In the genomic region with DNA sequence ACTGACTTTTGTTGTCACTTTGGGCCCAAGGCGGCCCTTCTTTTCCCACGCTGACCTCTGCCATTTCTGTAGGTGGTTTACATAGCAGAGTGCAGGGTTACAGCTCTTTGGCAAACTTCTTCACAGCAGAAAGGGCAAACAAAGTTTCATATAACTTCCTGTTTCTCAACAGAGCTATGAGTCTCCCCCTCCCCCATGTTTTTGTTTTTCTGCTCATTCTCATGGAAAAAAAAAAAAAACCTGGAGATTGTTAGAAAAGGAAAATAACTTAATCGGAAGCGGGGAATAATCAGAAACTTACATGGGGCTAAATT, we compare ENCODE assay signal across 14 cellular contexts.
A peak's percentile ranks its signal among the peaks of the same experiment; 100 is the strongest.
DNase-seq lines count a peak whose midpoint lies in the region; ATAC-seq and TF ChIP-seq lines count a peak whose summit lies in the region.
"Had no signal": no experiment of that assay in that cellular context is flagged by ENCODE, and none has a peak within 500 bp of the region (broad histone marks: within the 10 kb centered on the region; RNA-seq: fewer than 3 reads in every experiment).

No MANE protein-coding gene starts in this region.

- no peak for TF ChIP-seq POLR2A in uterus (IDR thresholded peaks at IDR 0.05)

- H3K4me1 Mint-ChIP-seq in MCF 10A (ENCODE audit: insufficient read depth, unreplicated experiment): peaks cover 6% of the 10 kb centered on the region
- H3K4me1 Mint-ChIP-seq: activated B cell treated with CpG ODN at 0.5 μM for 24 hours had no signal

- peak; percentile 52 for DNase-seq in MCF 10A (ENCODE audit: unreplicated experiment)
- DNase-seq in mammary epithelial cell: no peak
- peak; percentile 68 for DNase-seq in adipocyte (ENCODE audit: low read depth)
- DNase-seq in left lung: no peak
- peak in 1 of 2 donors; percentile 21 for DNase-seq in uterus
- no peak for DNase-seq in Karpas-422
- no peak for DNase-seq in CD1c-positive myeloid dendritic cell (ENCODE audit: extremely low spot score)
- DNase-seq in activated CD4-positive, alpha-beta T cell treated with anti-CD3 and anti-CD28 coated beads for 48 hours: no peak
- DNase-seq: activated B cell treated with CpG ODN at 0.5 μM for 24 hours; HFFc6; NCI-H446 treated with DMSO at 0.1 percent for 48 hours; Right ventricle myocardium superior; stimulated activated CD4-positive, alpha-beta T cell treated with anti-CD3 and anti-CD28 coated beads, Interleukin-12 subunit alpha, Interleukin-12 subunit beta, amount 100 ng/mL, for 4 hours; upper lobe of right lung had no signal

- H3K27me3 Mint-ChIP-seq in MCF 10A (ENCODE audit: insufficient read depth, unreplicated experiment): no peaks in the 10 kb centered on the region
- H3K27me3 Mint-ChIP-seq: activated B cell treated with CpG ODN at 0.5 μM for 24 hours had no signal

- H3K27me3 ChIP-seq in mammary epithelial cell (ENCODE audit: insufficient read depth, low read length): no peaks in the 10 kb centered on the region
- no peaks in the 10 kb centered on the region for H3K27me3 ChIP-seq in adipocyte (replicated peaks; ENCODE audit: control insufficient read depth, insufficient read depth, low read length)
- no peaks in the 10 kb centered on the region for H3K27me3 ChIP-seq in left lung
- no peaks in the 10 kb centered on the region for H3K27me3 ChIP-seq in uterus
- H3K27me3 ChIP-seq in Karpas-422 (ENCODE audit: low read length): no peaks in the 10 kb centered on the region
- H3K27me3 ChIP-seq: upper lobe of right lung had no signal

- no peaks in the 10 kb centered on the region for H4K20me1 ChIP-seq in mammary epithelial cell (ENCODE audit: insufficient read depth, low read length)
- no peaks in the 10 kb centered on the region for H4K20me1 ChIP-seq in Karpas-422 (ENCODE audit: insufficient read depth, low read depth, low read length)

- in situ Hi-C loops in mammary epithelial cell (cut with MboI; ENCODE audit: low sequenced_read_pairs in 2 of 2): no loop called here

- no peak overlapping the region for H2AFZ ChIP-seq in mammary epithelial cell (ENCODE audit: low read depth, low read length)
- no peak overlapping the region for H2AFZ ChIP-seq in Karpas-422 (ENCODE audit: low read length)

- dilution Hi-C loops in mammary epithelial cell (cut with HindIII; ENCODE audit: low sequenced_read_pairs): no loop called here

- H3K9me3 ChIP-seq in mammary epithelial cell (replicated peaks; ENCODE audit: insufficient read depth, low read length) (no peaks in the 10 kb centered on the region), adipocyte (ENCODE audit: control insufficient read depth, low read length) (no peaks in the 10 kb centered on the region), left lung (no peaks in the 10 kb centered on the region), uterus (no peaks in the 10 kb centered on the region), Karpas-422 (ENCODE audit: low read length) (peaks cover 23% of the 10 kb centered on the region)
- H3K9me3 ChIP-seq: upper lobe of right lung had no signal

- ATAC-seq in left lung: peak; percentile 44
- ATAC-seq: upper lobe of right lung had no signal

- H3K36me3 Mint-ChIP-seq in MCF 10A (ENCODE audit: insufficient read depth, unreplicated experiment): peaks cover 6% of the 10 kb centered on the region

- 81% methylated on average over 4 of the region's 4 CpGs for WGBS in mammary epithelial cell (ENCODE audit: low coverage, missing lambda C conversion rate)

- intact Hi-C loops in MCF 10A (cut with micrococcal nuclease): no loop called here
- intact Hi-C loops in mammary epithelial cell (cut with micrococcal nuclease): no loop called here
- intact Hi-C loops in left lung (cut with DNase I): no loop called here
- intact Hi-C loops in uterus (cut with DNase I; ENCODE audit: low total_unique reads): no loop called here

- BruUV-seq in MCF 10A (replicated peaks; lab: Mats Ljungman, UMichigan) (no TSS peak), mammary epithelial cell (replicated peaks; lab: Mats Ljungman, UMichigan) (no TSS peak)

- H3K36me3 ChIP-seq in mammary epithelial cell (ENCODE audit: insufficient read depth, low read length) (no peaks in the 10 kb centered on the region), adipocyte (ENCODE audit: control insufficient read depth, insufficient read depth, low read length, severe bottlenecking) (no peaks in the 10 kb centered on the region), left lung (no peaks in the 10 kb centered on the region), uterus (no peaks in the 10 kb centered on the region), Karpas-422 (ENCODE audit: insufficient read depth, low read length) (no peaks in the 10 kb centered on the region)
- H3K36me3 ChIP-seq: upper lobe of right lung had no signal

- no peaks in the 10 kb centered on the region for H3K4me1 ChIP-seq in mammary epithelial cell (ENCODE audit: insufficient read depth, low read length)
- peaks cover 8% of the 10 kb centered on the region for H3K4me1 ChIP-seq in adipocyte (ENCODE audit: control insufficient read depth, insufficient read depth, low read length)
- no peaks in the 10 kb centered on the region for H3K4me1 ChIP-seq in left lung
- no peaks in the 10 kb centered on the region for H3K4me1 ChIP-seq in uterus
- H3K4me1 ChIP-seq in Karpas-422 (ENCODE audit: low read length): no peaks in the 10 kb centered on the region
- H3K4me1 ChIP-seq: upper lobe of right lung had no signal

- H3K9me3 Mint-ChIP-seq in MCF 10A (ENCODE audit: unreplicated experiment): peaks cover 7% of the 10 kb centered on the region
- H3K9me3 Mint-ChIP-seq: HFFc6 had no signal

- H3K4me2 ChIP-seq in mammary epithelial cell (ENCODE audit: insufficient read depth, low read depth, low read length): no peak overlapping the region
- no peak overlapping the region for H3K4me2 ChIP-seq in Karpas-422 (ENCODE audit: low read depth, low read length, poor library complexity, severe bottlenecking)

- H3K4me3 Mint-ChIP-seq in MCF 10A (ENCODE audit: unreplicated experiment): no peak overlapping the region
- H3K4me3 Mint-ChIP-seq: activated B cell treated with CpG ODN at 0.5 μM for 24 hours, HFFc6 had no signal

- H3K4me3 ChIP-seq in mammary epithelial cell (replicated peaks in 1 of 3; ENCODE audit: insufficient read depth in 1 of 3, low read depth in 2 of 3, low read length in 3 of 3): no peak overlapping the region
- H3K4me3 ChIP-seq in adipocyte (ENCODE audit: low read length): no peak overlapping the region
- H3K4me3 ChIP-seq in left lung: no peak overlapping the region
- no peak overlapping the region for H3K4me3 ChIP-seq in uterus
- no peak overlapping the region for H3K4me3 ChIP-seq in Karpas-422 (ENCODE audit: low read length)
- H3K4me3 ChIP-seq: upper lobe of right lung had no signal

- POLR2A ChIA-PET in MCF 10A (lab: Yijun Ruan, JAX): no interaction called here

- no peaks in the 10 kb centered on the region for H3K9me2 ChIP-seq in Karpas-422 (replicated peaks; ENCODE audit: insufficient read depth, low read length)

- no peak for TF ChIP-seq CTCF in MCF 10A (IDR thresholded peaks at IDR 0.05; ENCODE audit: unreplicated experiment)
- TF ChIP-seq CTCF in mammary epithelial cell (conservative IDR thresholded peaks at IDR 0.05 in 1 of 2, IDR thresholded peaks at IDR 0.05 in 1 of 2; ENCODE audit: extremely low read depth in 1 of 2, insufficient read depth in 1 of 2, low read depth in 1 of 2, low read length in 2 of 2): no peak
- no peak for TF ChIP-seq CTCF in left lung (IDR thresholded peaks at IDR 0.05)
- no peak for TF ChIP-seq CTCF in uterus (IDR thresholded peaks at IDR 0.05)

- H3K27ac Mint-ChIP-seq in MCF 10A (ENCODE audit: low read depth, unreplicated experiment): no peak overlapping the region
- H3K27ac Mint-ChIP-seq: activated B cell treated with CpG ODN at 0.5 μM for 24 hours, HFFc6 had no signal

- no peaks in the 10 kb centered on the region for H3K79me2 ChIP-seq in mammary epithelial cell (ENCODE audit: insufficient read depth, low read length)
- H3K79me2 ChIP-seq in Karpas-422 (ENCODE audit: low read length): no peaks in the 10 kb centered on the region

- no peak overlapping the region for H3K27ac ChIP-seq in mammary epithelial cell (ENCODE audit: insufficient read depth, low read depth, low read length)
- H3K27ac ChIP-seq in left lung: no peak overlapping the region
- peak overlapping the region; percentile 50 to 62 for H3K27ac ChIP-seq in uterus
- H3K27ac ChIP-seq in Karpas-422 (ENCODE audit: low read length): no peak overlapping the region
- H3K27ac ChIP-seq: upper lobe of right lung had no signal

- H3K9ac ChIP-seq in mammary epithelial cell (ENCODE audit: insufficient read depth, low read length) (no peak overlapping the region), adipocyte (ENCODE audit: low read length) (no peak overlapping the region), Karpas-422 (ENCODE audit: low read length) (no peak overlapping the region)

- CTCF ChIA-PET in MCF 10A (lab: Yijun Ruan, JAX): interaction anchor here (0.7 to 0.8 kb wide), 2 partner anchors 47 to 245 kb away, joined by 3 read pairs; no protein-coding TSS in a partner anchor
- CTCF ChIA-PET in mammary epithelial cell (lab: Charles Lee; ENCODE audit: low non-redundant PET): no interaction called here

Comparison
In these comparisons a context has a peak if more than half of its experiments do, and no peak if none do; other contexts are left out.
1. DNase-seq: peak in MCF 10A (single experiment) and adipocyte (single experiment); none in mammary epithelial cell (single experiment), left lung (0 of 2), Karpas-422 (single experiment), CD1c-positive myeloid dendritic cell (single experiment) and activated CD4-positive, alpha-beta T cell treated with anti-CD3 and anti-CD28 coated beads for 48 hours (single experiment).
2. H3K27ac ChIP-seq: peak in uterus (2 of 2); none in mammary epithelial cell (single experiment), left lung (0 of 2) and Karpas-422 (single experiment).